Comparison of ENCODE assay signal across 22 cellular contexts in genomic region chr20:35014537-35014936, GRCh38. TPM values are rescaled to one million over a fixed set of nuclear protein-coding genes. Genes with fewer than 3 reads are reported as not detected.
DNase-seq lines count a peak whose midpoint lies in the region; ATAC-seq and TF ChIP-seq lines count a peak whose summit lies in the region.
"Had no signal": no experiment of that assay in that cellular context is flagged by ENCODE, and none has a peak within 500 bp of the region (broad histone marks: within the 10 kb centered on the region; RNA-seq: fewer than 3 reads in every experiment).

No MANE protein-coding gene starts in this region.

- H3K36me3 Mint-ChIP-seq in activated CD8-positive, alpha-beta memory T cell treated with anti-CD3 and anti-CD28 coated beads, Interleukin-2, amount 10 ng/mL, durations not matched to agents 7 days and 5 days, result peaks cover 33% of the 10 kb centered on the region
- peaks cover 3% of the 10 kb centered on the region for H3K36me3 Mint-ChIP-seq in T-helper 17 cell (ENCODE audit: low read depth)

- peaks cover 10% of the 10 kb centered on the region for H3K4me1 Mint-ChIP-seq in activated CD8-positive, alpha-beta memory T cell treated with anti-CD3 and anti-CD28 coated beads, Interleukin-2, amount 10 ng/mL, durations not matched to agents 7 days and 5 days
- peaks cover 9% of the 10 kb centered on the region for H3K4me1 Mint-ChIP-seq in T-helper 17 cell
- H3K4me1 Mint-ChIP-seq: CD8-positive, alpha-beta memory T cell had no signal

- no peaks in the 10 kb centered on the region for H3K27me3 ChIP-seq in spleen (replicated peaks in 1 of 7)
- H3K27me3 ChIP-seq: right lobe of liver had no signal

- no peak for TF ChIP-seq POLR2A in spleen (IDR thresholded peaks at IDR 0.05)

- intact Hi-C loops in spleen (cut with DNase I; ENCODE audit: low total_unique reads), result no loop called here

- H3K4me3 ChIP-seq in spleen, result no peak overlapping the region
- H3K4me3 ChIP-seq: right lobe of liver had no signal

- TF ChIP-seq CTCF in spleen (IDR thresholded peaks at IDR 0.05 in 8 of 11, conservative IDR thresholded peaks at IDR 0.05 in 3 of 11), result no peak

- 77 to 91% (median 82%) methylated on average over 5 of the region's 5 CpGs for WGBS in spleen, 5 donors

- ATAC-seq in activated CD8-positive, alpha-beta memory T cell treated with anti-CD3 and anti-CD28 coated beads, Interleukin-2, amount 10 ng/mL, durations not matched to agents 7 days and 5 days, result no peak
- ATAC-seq in T-helper 17 cell (no peak), GM19455 (IDR thresholded peaks at IDR 0.05; ENCODE audit: unreplicated experiment) (no peak), HG02798 (IDR thresholded peaks at IDR 0.05; ENCODE audit: poor library complexity, unreplicated experiment) (no peak)

- CTCF ChIA-PET in activated CD8-positive, alpha-beta memory T cell treated with anti-CD3 and anti-CD28 coated beads, Interleukin-2, amount 10 ng/mL, durations not matched to agents 7 days and 5 days (lab: Charles Lee), result no interaction called here

- H3K36me3 ChIP-seq in spleen, result peaks cover 5 to 100% (median 89%) of the 10 kb centered on the region in 6 donors

- peak overlapping the region in 5 of 8 donors; percentile 39 to 76 (median 54) for H3K27ac ChIP-seq in spleen
- H3K27ac ChIP-seq: 22Rv1, KMS-11, right lobe of liver had no signal

- H3K9me3 ChIP-seq in T-helper 17 cell (ENCODE audit: control insufficient read depth, low read length, poor library complexity, severe bottlenecking), result no peaks in the 10 kb centered on the region
- no peaks in the 10 kb centered on the region for H3K9me3 ChIP-seq in spleen
- H3K9me3 ChIP-seq: right lobe of liver had no signal

- DNase-seq in activated CD8-positive, alpha-beta memory T cell treated with anti-CD3 and anti-CD28 coated beads, Interleukin-2, amount 50 U/mL, for 48 hours, result peak; percentile 32
- no peak for DNase-seq in activated CD8-positive, alpha-beta memory T cell treated with anti-CD3 and anti-CD28 coated beads, Interleukin-2, amount 10 ng/mL, durations not matched to agents 7 days and 5 days
- DNase-seq in T-helper 17 cell (no peak), mesenteric fat pad (ENCODE audit: low spot score) (peak; percentile 37), spleen (no peak), NCI-H774 (lab: John Stamatoyannopoulos, UW) (no peak)
- DNase-seq: activated naive CD8-positive, alpha-beta T cell treated with anti-CD3 and anti-CD28 coated beads, Interleukin-2, amount 10 ng/mL, durations not matched to agents 7 days and 5 days; CD8-positive, alpha-beta memory T cell; DMS79; effector CD8-positive, alpha-beta T cell; hypothalamus; NCI-H1694 treated with DMSO at 0.1 percent for 48 hours; NCI-H69; nucleus accumbens; stimulated activated CD4-positive, alpha-beta T cell treated with anti-CD3 and anti-CD28 coated beads, Interleukin-15, amount 100 ng/mL, for 24 hours; stimulated activated CD8-positive, alpha-beta memory T cell treated with anti-CD3 and anti-CD28 coated beads, Interleukin-4, amount 100 ng/mL, for 48 hours had no signal

- H3K9me3 Mint-ChIP-seq in activated CD8-positive, alpha-beta memory T cell treated with anti-CD3 and anti-CD28 coated beads, Interleukin-2, amount 10 ng/mL, durations not matched to agents 7 days and 5 days (ENCODE audit: low read depth), result no peaks in the 10 kb centered on the region
- H3K9me3 Mint-ChIP-seq: activated naive CD8-positive, alpha-beta T cell treated with anti-CD3 and anti-CD28 coated beads, Interleukin-2, amount 10 ng/mL, durations not matched to agents 7 days and 5 days; activated T-helper 1 cell treated with anti-CD3 and anti-CD28 coated beads, Interleukin-12 subunit alpha, Interleukin-12 subunit beta, Interleukin-2, Interleukin-4 antibody, amounts not matched to agents 30 ng/mL and 10 ng/mL and 1 ng/mL, durations not matched to agents 14 hours and 24 hours and 36 hours; CD8-positive, alpha-beta memory T cell had no signal

- H3K27ac Mint-ChIP-seq in activated CD8-positive, alpha-beta memory T cell treated with anti-CD3 and anti-CD28 coated beads, Interleukin-2, amount 10 ng/mL, durations not matched to agents 7 days and 5 days, result no peak overlapping the region
- H3K27ac Mint-ChIP-seq in T-helper 17 cell, result peak overlapping the region; percentile 84
- H3K27ac Mint-ChIP-seq: activated naive CD8-positive, alpha-beta T cell treated with anti-CD3 and anti-CD28 coated beads, Interleukin-2, amount 10 ng/mL, durations not matched to agents 7 days and 5 days; activated T-helper 1 cell treated with anti-CD3 and anti-CD28 coated beads, Interleukin-12 subunit alpha, Interleukin-12 subunit beta, Interleukin-2, Interleukin-4 antibody, amounts not matched to agents 30 ng/mL and 10 ng/mL and 1 ng/mL, durations not matched to agents 14 hours and 24 hours and 36 hours had no signal

- H3K4me3 Mint-ChIP-seq in activated CD8-positive, alpha-beta memory T cell treated with anti-CD3 and anti-CD28 coated beads, Interleukin-2, amount 10 ng/mL, durations not matched to agents 7 days and 5 days, result no peak overlapping the region
- no peak overlapping the region for H3K4me3 Mint-ChIP-seq in T-helper 17 cell
- H3K4me3 Mint-ChIP-seq: activated naive CD8-positive, alpha-beta T cell treated with anti-CD3 and anti-CD28 coated beads, Interleukin-2, amount 10 ng/mL, durations not matched to agents 7 days and 5 days; activated T-helper 1 cell treated with anti-CD3 and anti-CD28 coated beads, Interleukin-12 subunit alpha, Interleukin-12 subunit beta, Interleukin-2, Interleukin-4 antibody, amounts not matched to agents 30 ng/mL and 10 ng/mL and 1 ng/mL, durations not matched to agents 14 hours and 24 hours and 36 hours; CD8-positive, alpha-beta memory T cell had no signal

- H3K4me1 ChIP-seq in spleen, result peaks cover 13 to 56% (median 31%) of the 10 kb centered on the region in 6 donors

- no peaks in the 10 kb centered on the region for H3K27me3 Mint-ChIP-seq in activated CD8-positive, alpha-beta memory T cell treated with anti-CD3 and anti-CD28 coated beads, Interleukin-2, amount 10 ng/mL, durations not matched to agents 7 days and 5 days
- H3K27me3 Mint-ChIP-seq in T-helper 17 cell, result no peaks in the 10 kb centered on the region
- H3K27me3 Mint-ChIP-seq: activated naive CD8-positive, alpha-beta T cell treated with anti-CD3 and anti-CD28 coated beads, Interleukin-2, amount 10 ng/mL, durations not matched to agents 7 days and 5 days had no signal

RNA-seq across cellular contexts. Expression of gene MYH7B, which starts 58.9 kb away (rescaled TPM):
- under 1 TPM; 0.16 to 0.26 TPM for total RNA-seq in activated CD8-positive, alpha-beta memory T cell treated with anti-CD3 and anti-CD28 coated beads, Interleukin-2, amount 10 ng/mL, durations not matched to agents 7 days and 5 days
- under 1 TPM; 0.50 to 0.70 TPM for total RNA-seq in T-helper 17 cell
- 0.06 TPM for total RNA-seq in mesenteric fat pad
- 1 to 10 TPM in 3 of 7 donors, under 1 TPM in 4; 0.09 to 1.7 (median 0.60) TPM for total RNA-seq in spleen
- under 1 TPM; 0.72 to 0.83 (median 0.77) TPM for polyA plus RNA-seq in spleen

RNA-seq across cellular contexts. Expression of gene GSS, which starts 58.9 kb away (rescaled TPM):
- total RNA-seq in activated CD8-positive, alpha-beta memory T cell treated with anti-CD3 and anti-CD28 coated beads, Interleukin-2, amount 10 ng/mL, durations not matched to agents 7 days and 5 days, result 10 to 100 TPM; 59.4 to 64.6 TPM
- total RNA-seq in T-helper 17 cell (10 to 100 TPM; 23.3 to 27.0 TPM), mesenteric fat pad (33.3 TPM), spleen (10 to 100 TPM; 23.8 to 46.1 (median 31.8) TPM)
- 10 to 100 TPM; 19.8 to 40.0 (median 39.0) TPM for polyA plus RNA-seq in spleen

Comparison
In these comparisons a context has a peak if more than half of its experiments do, and no peak if none do; other contexts are left out.
1. DNase-seq: peak in activated CD8-positive, alpha-beta memory T cell treated with anti-CD3 and anti-CD28 coated beads, Interleukin-2, amount 50 U/mL, for 48 hours (single experiment) and mesenteric fat pad (single experiment); none in activated CD8-positive, alpha-beta memory T cell treated with anti-CD3 and anti-CD28 coated beads, Interleukin-2, amount 10 ng/mL, durations not matched to agents 7 days and 5 days (single experiment), T-helper 17 cell (0 of 3), spleen (single experiment) and NCI-H774 (single experiment).